Comparison of ENCODE assay signal across 30 cellular contexts in the genomic region with DNA sequence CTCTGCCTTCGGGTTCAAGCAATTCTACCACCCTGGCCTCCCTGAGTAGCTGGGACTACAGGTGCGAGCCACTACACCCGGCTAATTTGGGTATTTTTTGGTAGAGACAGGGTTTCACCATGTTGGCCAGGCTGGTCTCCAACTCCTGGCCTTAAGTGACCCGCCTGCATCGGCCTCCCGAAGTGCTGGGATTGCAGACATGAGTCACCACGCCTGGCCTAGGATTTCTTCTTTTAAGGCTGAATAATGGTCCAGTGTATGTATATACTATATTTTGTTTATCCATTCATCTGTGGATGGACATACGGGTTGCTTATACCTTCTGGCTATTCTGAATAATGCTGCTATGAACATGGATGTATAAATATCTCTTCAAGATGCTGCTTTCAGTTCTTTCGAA. TPM values are rescaled to one million over a fixed set of nuclear protein-coding genes. Genes with fewer than 3 reads are reported as not detected.
"Had no signal": no experiment of that assay in that cellular context is flagged by ENCODE, and none has a peak within 500 bp of the region (broad histone marks: within the 10 kb centered on the region; RNA-seq: fewer than 3 reads in every experiment).

No MANE protein-coding gene starts in this region.

- H3K4me1 ChIP-seq: ascending aorta, breast epithelium, esophagus muscularis mucosa, gastroesophageal sphincter had no signal

- DNase-seq: activated CD4-positive, alpha-beta memory T cell treated with anti-CD3 and anti-CD28 coated beads, Interleukin-2, amount 10 ng/mL, durations not matched to agents 7 days and 5 days; activated CD4-positive, alpha-beta T cell treated with anti-CD3 and anti-CD28 coated beads for 1 hour; activated CD4-positive, alpha-beta T cell treated with anti-CD3 and anti-CD28 coated beads for 4 hours; activated CD4-positive, alpha-beta T cell treated with anti-CD3 and anti-CD28 coated beads, Interleukin-2, amount 10 ng/mL, durations not matched to agents 7 days and 5 days; activated CD4-positive, alpha-beta T cell treated with anti-CD3 and anti-CD28 coated beads, Interleukin-2, amount 50 U/mL, for 4 hours; activated CD4-positive, CD25-positive, alpha-beta regulatory T cell; activated CD8-positive, alpha-beta memory T cell treated with anti-CD3 and anti-CD28 coated beads, Interleukin-2, amount 50 U/mL, for 48 hours; activated gamma-delta T cell; activated naive CD4-positive, alpha-beta T cell; activated naive CD4-positive, alpha-beta T cell treated with anti-CD3 and anti-CD28 coated beads, Interleukin-2, amount 10 ng/mL, durations not matched to agents 7 days and 5 days; activated naive CD8-positive, alpha-beta T cell treated with anti-CD3 and anti-CD28 coated beads, Interleukin-2, amount 10 ng/mL, durations not matched to agents 7 days and 5 days; activated T-cell treated with anti-CD3 and anti-CD28 coated beads for 4 hours; activated T-cell treated with anti-CD3 and anti-CD28 coated beads, Interleukin-2, amount 50 U/mL, for 24 hours; activated T-cell treated with anti-CD3 and anti-CD28 coated beads, Interleukin-2, amount 50 U/mL, for 72 hours; cortex of kidney; dermis blood vessel endothelial cell; effector CD4-positive, alpha-beta T cell; effector memory CD8-positive, alpha-beta T cell; erythroblast; foreskin melanocyte; heart right ventricle; T-cell; T1000 had no signal

- H3K36me3 ChIP-seq: breast epithelium had no signal

- H3K27me3 ChIP-seq: ascending aorta, breast epithelium, cardiac muscle cell, esophagus muscularis mucosa, gastroesophageal sphincter, heart right ventricle had no signal

- H3K9me3 ChIP-seq: ascending aorta, breast epithelium, esophagus muscularis mucosa, gastroesophageal sphincter, heart right ventricle had no signal

- H3K4me3 ChIP-seq: ascending aorta, breast epithelium, cardiac muscle cell, esophagus muscularis mucosa, gastroesophageal sphincter, heart right ventricle had no signal

- H3K27ac ChIP-seq: ascending aorta, breast epithelium, cardiac muscle cell, esophagus muscularis mucosa, gastroesophageal sphincter, heart right ventricle had no signal

- ATAC-seq: activated naive CD4-positive, alpha-beta T cell treated with anti-CD3 and anti-CD28 coated beads, Interleukin-2, amount 50 U/mL, for 72 hours; activated T-cell treated with anti-CD3 and anti-CD28 coated beads, Interleukin-2, amount 50 U/mL, for 72 hours; effector memory CD8-positive, alpha-beta T cell; gastroesophageal sphincter; heart right ventricle; T-cell had no signal

RNA-seq across cellular contexts. Expression of gene CAGE1, which starts 17.2 kb away (rescaled TPM):
- total RNA-seq: ascending aorta, breast epithelium, esophagus muscularis mucosa, gastroesophageal sphincter, glomerular endothelial cell had no signal
- polyA plus RNA-seq: heart right ventricle had no signal
